Comparison of ENCODE assay signal across 22 cellular contexts in the genomic region with DNA sequence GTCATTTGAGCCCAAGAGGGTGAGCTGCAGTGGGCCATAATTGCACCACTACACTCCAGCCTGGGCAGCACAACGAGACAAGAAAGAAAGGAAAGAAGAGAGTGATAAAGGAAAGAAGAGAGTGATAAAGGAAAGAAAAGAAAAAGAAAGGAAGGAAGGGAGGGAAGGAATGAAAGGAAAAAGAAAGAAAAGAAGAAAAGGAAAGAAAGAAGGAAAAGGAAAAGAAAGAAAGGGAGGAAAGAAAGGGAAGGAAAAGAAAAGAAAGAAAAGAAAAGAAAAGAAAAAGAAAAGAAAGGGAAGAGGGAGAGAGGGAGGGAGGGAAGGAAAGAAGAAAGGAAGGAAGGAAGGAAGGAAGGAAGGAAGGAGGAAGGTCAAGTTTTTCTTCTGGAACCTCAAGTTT.
"Had no signal": no experiment of that assay in that cellular context is flagged by ENCODE, and none has a peak within 500 bp of the region (broad histone marks: within the 10 kb centered on the region; RNA-seq: fewer than 3 reads in every experiment).

No MANE protein-coding gene starts in this region.

- ATAC-seq: foreskin keratinocyte; left cardiac atrium; lower lobe of right lung; psoas muscle; right lobe of liver; stimulated activated memory B cell treated with anti-CD40 and anti-IgM and Interleukin-4, amounts not matched to agents 10 μg/mL and 1 μg/mL and 100 μg/mL, for 72 hours; stimulated activated naive CD8-positive, alpha-beta T cell treated with anti-CD3 and anti-CD28 coated beads, Interleukin-15, amount 100 ng/mL, for 72 hours; upper lobe of right lung had no signal

- H3K4me1 Mint-ChIP-seq: mesothelial cell of epicardium, nephron progenitor cell had no signal

- DNase-seq: erythroblast; foreskin keratinocyte; kidney; left cardiac atrium; left ventricle myocardium inferior; lower lobe of right lung; nephron progenitor cell; psoas muscle; retina; right lobe of liver; spleen; stimulated activated CD4-positive, alpha-beta T cell treated with anti-CD3 and anti-CD28 coated beads, Interleukin-15, amount 100 ng/mL, for 24 hours; stimulated activated CD4-positive, alpha-beta T cell treated with anti-CD3 and anti-CD28 coated beads, Interleukin-1b, Interleukin-23, amount 100 ng/mL, for 48 hours; stimulated activated CD4-positive, alpha-beta T cell treated with anti-CD3 and anti-CD28 coated beads, Interleukin-4, amount 100 ng/mL, for 24 hours; stimulated activated naive CD8-positive, alpha-beta T cell treated with anti-CD3 and anti-CD28 coated beads, Interleukin-15, amount 100 ng/mL, for 72 hours; testis; upper lobe of right lung had no signal

- H3K9me3 Mint-ChIP-seq: dendritic cell treated with granulocyte-macrophage colony-stimulating factor and Interleukin-4, amounts not matched to agents 40 ng/mL and 50 ng/mL, for 4 days; memory B cell; stimulated activated memory B cell treated with anti-CD40 and anti-IgM and Interleukin-4, amounts not matched to agents 10 μg/mL and 1 μg/mL and 100 μg/mL, for 72 hours had no signal

- H3K27ac Mint-ChIP-seq: dendritic cell treated with granulocyte-macrophage colony-stimulating factor and Interleukin-4, amounts not matched to agents 40 ng/mL and 50 ng/mL, for 4 days; nephron progenitor cell; stimulated activated memory B cell treated with anti-CD40 and anti-IgM and Interleukin-4, amounts not matched to agents 10 μg/mL and 1 μg/mL and 100 μg/mL, for 72 hours; stimulated activated naive CD8-positive, alpha-beta T cell treated with anti-CD3 and anti-CD28 coated beads, Interleukin-15, amount 100 ng/mL, for 72 hours had no signal

- H3K4me3 Mint-ChIP-seq: dendritic cell treated with granulocyte-macrophage colony-stimulating factor and Interleukin-4, amounts not matched to agents 40 ng/mL and 50 ng/mL, for 4 days; memory B cell; mesothelial cell of epicardium; nephron progenitor cell; stimulated activated memory B cell treated with anti-CD40 and anti-IgM and Interleukin-4, amounts not matched to agents 10 μg/mL and 1 μg/mL and 100 μg/mL, for 72 hours; stimulated activated naive CD8-positive, alpha-beta T cell treated with anti-CD3 and anti-CD28 coated beads, Interleukin-15, amount 100 ng/mL, for 72 hours had no signal

- H3K9me3 ChIP-seq: left ventricle myocardium inferior, lower lobe of right lung, psoas muscle, right lobe of liver, spleen, testis, tibial nerve, upper lobe of right lung had no signal

- H3K27me3 Mint-ChIP-seq: dendritic cell treated with granulocyte-macrophage colony-stimulating factor and Interleukin-4, amounts not matched to agents 40 ng/mL and 50 ng/mL, for 4 days; memory B cell; stimulated activated memory B cell treated with anti-CD40 and anti-IgM and Interleukin-4, amounts not matched to agents 10 μg/mL and 1 μg/mL and 100 μg/mL, for 72 hours; stimulated activated naive CD8-positive, alpha-beta T cell treated with anti-CD3 and anti-CD28 coated beads, Interleukin-15, amount 100 ng/mL, for 72 hours had no signal
